21 cellular contexts compared by ENCODE assay signal in the genomic region with DNA sequence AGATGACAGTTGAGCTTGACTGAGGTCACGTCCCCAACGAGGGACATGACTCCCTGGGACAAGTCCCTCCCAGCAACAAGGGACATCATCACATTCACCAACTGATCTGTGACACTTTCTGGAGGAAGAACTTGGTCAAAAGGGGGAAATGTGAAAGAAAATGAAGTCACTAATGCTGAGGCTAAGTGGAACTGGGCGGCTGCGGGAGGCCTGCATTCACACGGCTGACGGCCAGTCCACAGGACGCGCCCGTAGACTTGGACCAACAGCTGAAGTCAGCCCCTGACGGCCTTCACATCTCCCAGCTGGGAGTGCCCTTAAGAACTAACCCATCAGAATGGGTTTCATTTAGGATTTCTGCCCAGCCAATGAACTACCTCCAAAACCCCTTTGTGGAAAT.
"Had no signal": no experiment of that assay in that cellular context is flagged by ENCODE, and none has a peak within 500 bp of the region (broad histone marks: within the 10 kb centered on the region; RNA-seq: fewer than 3 reads in every experiment).

No MANE protein-coding gene starts in this region.

- H3K27me3 Mint-ChIP-seq: progenitor cell of endocrine pancreas, T-cell had no signal

- ATAC-seq: activated T-cell treated with anti-CD3 and anti-CD28 coated beads, Interleukin-2, amount 50 U/mL, for 4 hours; heart right ventricle; naive thymus-derived CD4-positive, alpha-beta T cell; T-cell; upper lobe of right lung; WTC11 had no signal

- H3K4me1 Mint-ChIP-seq: neural crest cell, WTC11 had no signal

- H3K4me3 Mint-ChIP-seq: activated naive CD4-positive, alpha-beta T cell treated with anti-CD3 and anti-CD28 coated beads, Interleukin-2, amount 10 ng/mL, durations not matched to agents 7 days and 5 days; activated T-cell treated with anti-CD3 and anti-CD28 coated beads, Interleukin-2, amount 50 U/mL, for 4 hours; dendritic cell treated with granulocyte-macrophage colony-stimulating factor and Interleukin-4, amounts not matched to agents 40 ng/mL and 50 ng/mL, for 4 days; naive thymus-derived CD4-positive, alpha-beta T cell; neural crest cell; T-cell; T-helper 2 cell treated with Interferon-gamma antibody and Interleukin-4, amounts not matched to agents 5 μg/mL and 100 μg/mL, for 36 hours; WTC11 had no signal

- DNase-seq: activated CD4-positive, alpha-beta T cell treated with anti-CD3 and anti-CD28 coated beads, Interleukin-2, amount 50 U/mL, for 4 hours; activated naive CD4-positive, alpha-beta T cell treated with anti-CD3 and anti-CD28 coated beads, Interleukin-2, amount 10 ng/mL, durations not matched to agents 7 days and 5 days; activated T-cell treated with anti-CD3 and anti-CD28 coated beads, Interleukin-2, amount 50 U/mL, for 4 hours; amygdala; effector CD4-positive, alpha-beta T cell; foreskin fibroblast; heart right ventricle; naive thymus-derived CD4-positive, alpha-beta T cell; stimulated activated CD4-positive, alpha-beta T cell treated with anti-CD3 and anti-CD28 coated beads, Interleukin-4, amount 100 ng/mL, for 24 hours; stimulated activated naive CD4-positive, alpha-beta T cell treated with Interleukin-2 at 50 U/mL for 16 hours; thyroid gland; upper lobe of right lung had no signal

- H3K4me3 ChIP-seq: cardiac muscle cell, heart right ventricle, lung, thyroid gland, upper lobe of right lung had no signal

- H3K9me3 ChIP-seq: heart right ventricle, thyroid gland, upper lobe of right lung had no signal

- H3K4me1 ChIP-seq: thyroid gland had no signal

- H3K27ac ChIP-seq: cardiac muscle cell, heart right ventricle, thyroid gland, upper lobe of right lung had no signal

- H3K27ac Mint-ChIP-seq: activated naive CD4-positive, alpha-beta T cell treated with anti-CD3 and anti-CD28 coated beads, Interleukin-2, amount 10 ng/mL, durations not matched to agents 7 days and 5 days; activated T-helper 2 cell treated with anti-CD3 and anti-CD28 coated beads, Interferon-gamma antibody, Interleukin-2, Interleukin-4, amounts not matched to agents 10 μg/mL and 5 μg/mL and 100 μg/mL, durations not matched to agents 14 hours and 24 hours and 36 hours; dendritic cell treated with granulocyte-macrophage colony-stimulating factor and Interleukin-4, amounts not matched to agents 40 ng/mL and 50 ng/mL, for 4 days; naive thymus-derived CD4-positive, alpha-beta T cell; progenitor cell of endocrine pancreas; T-cell; T-helper 2 cell treated with Interferon-gamma antibody and Interleukin-4, amounts not matched to agents 5 μg/mL and 100 μg/mL, for 36 hours; WTC11 had no signal

- H3K9me3 Mint-ChIP-seq: activated naive CD4-positive, alpha-beta T cell treated with anti-CD3 and anti-CD28 coated beads, Interleukin-2, amount 10 ng/mL, durations not matched to agents 7 days and 5 days; activated T-cell treated with anti-CD3 and anti-CD28 coated beads, Interleukin-2, amount 50 U/mL, for 4 hours; activated T-helper 2 cell treated with anti-CD3 and anti-CD28 coated beads, Interferon-gamma antibody, Interleukin-2, Interleukin-4, amounts not matched to agents 10 μg/mL and 5 μg/mL and 100 μg/mL, durations not matched to agents 14 hours and 24 hours and 36 hours; dendritic cell treated with granulocyte-macrophage colony-stimulating factor and Interleukin-4, amounts not matched to agents 40 ng/mL and 50 ng/mL, for 4 days; naive thymus-derived CD4-positive, alpha-beta T cell; neural crest cell; T-cell; T-helper 2 cell treated with Interferon-gamma antibody and Interleukin-4, amounts not matched to agents 5 μg/mL and 100 μg/mL, for 36 hours; WTC11 had no signal

- H3K27me3 ChIP-seq: cardiac muscle cell, thyroid gland had no signal
